In genomic region chr1:168414914-168415313, GRCh38 we compare ENCODE assay signal across 25 cellular contexts.
"Had no signal": no experiment of that assay in that cellular context is flagged by ENCODE, and none has a peak within 500 bp of the region (broad histone marks: within the 10 kb centered on the region; RNA-seq: fewer than 3 reads in every experiment).

No MANE protein-coding gene starts in this region.

- H3K36me3 ChIP-seq: ascending aorta, breast epithelium, cardiac muscle cell, esophagus muscularis mucosa, gastroesophageal sphincter had no signal

- H3K4me1 ChIP-seq: ascending aorta, breast epithelium, esophagus muscularis mucosa, foreskin keratinocyte, gastroesophageal sphincter had no signal

- DNase-seq: activated CD4-positive, alpha-beta memory T cell treated with anti-CD3 and anti-CD28 coated beads, Interleukin-2, amount 10 ng/mL, durations not matched to agents 7 days and 5 days; activated CD4-positive, alpha-beta T cell treated with anti-CD3 and anti-CD28 coated beads for 1 hour; activated CD4-positive, alpha-beta T cell treated with anti-CD3 and anti-CD28 coated beads for 4 hours; activated CD4-positive, alpha-beta T cell treated with anti-CD3 and anti-CD28 coated beads, Interleukin-2, amount 10 ng/mL, durations not matched to agents 7 days and 5 days; activated CD4-positive, alpha-beta T cell treated with anti-CD3 and anti-CD28 coated beads, Interleukin-2, amount 50 U/mL, for 4 hours; activated CD8-positive, alpha-beta memory T cell treated with anti-CD3 and anti-CD28 coated beads, Interleukin-2, amount 50 U/mL, for 48 hours; activated gamma-delta T cell; activated naive CD4-positive, alpha-beta T cell; activated naive CD4-positive, alpha-beta T cell treated with anti-CD3 and anti-CD28 coated beads, Interleukin-2, amount 10 ng/mL, durations not matched to agents 7 days and 5 days; activated naive CD8-positive, alpha-beta T cell treated with anti-CD3 and anti-CD28 coated beads, Interleukin-2, amount 10 ng/mL, durations not matched to agents 7 days and 5 days; activated T-cell treated with anti-CD3 and anti-CD28 coated beads for 4 hours; activated T-cell treated with anti-CD3 and anti-CD28 coated beads, Interleukin-2, amount 50 U/mL, for 24 hours; activated T-cell treated with anti-CD3 and anti-CD28 coated beads, Interleukin-2, amount 50 U/mL, for 72 hours; dorsolateral prefrontal cortex; effector memory CD4-positive, alpha-beta T cell; erythroblast; foreskin keratinocyte; T-helper 2 cell had no signal

- H3K9me3 ChIP-seq: ascending aorta, breast epithelium, esophagus muscularis mucosa, gastroesophageal sphincter had no signal

- H3K27me3 ChIP-seq: ascending aorta, breast epithelium, cardiac muscle cell, dorsolateral prefrontal cortex, esophagus muscularis mucosa, gastroesophageal sphincter had no signal

- H3K27ac ChIP-seq: ascending aorta, breast epithelium, cardiac muscle cell, coronary artery, esophagus muscularis mucosa, foreskin keratinocyte, gastroesophageal sphincter had no signal

- H3K4me3 ChIP-seq: ascending aorta, breast epithelium, cardiac muscle cell, coronary artery, dorsolateral prefrontal cortex, esophagus muscularis mucosa, gastroesophageal sphincter had no signal

- ATAC-seq: activated naive CD4-positive, alpha-beta T cell treated with anti-CD3 and anti-CD28 coated beads, Interleukin-2, amount 50 U/mL, for 72 hours; activated T-cell treated with anti-CD3 and anti-CD28 coated beads, Interleukin-2, amount 50 U/mL, for 72 hours; foreskin keratinocyte; gastroesophageal sphincter had no signal
